In genomic region chr3:5162102-5162501, GRCh38 we compare ENCODE assay signal across 1 cellular context.
TF ChIP-seq lines count a peak whose summit lies in the region.

No MANE protein-coding gene starts in this region.

TF ChIP-seq in HepG2, 621 proteins besides CTCF, POLR2A, EP300 and RAD21 (continued from another document):
- TF ChIP-seq CEBPZ (IDR thresholded peaks at IDR 0.05; ENCODE audit: low read length) (no peak), HNF1A (IDR thresholded peaks at IDR 0.05; ENCODE audit: low read depth) (no peak), HNF1A (CRISPR knock-in tag; IDR thresholded peaks at IDR 0.05; ENCODE audit: borderline replicate concordance) (no peak), NR2C2 (CRISPR knock-in tag; IDR thresholded peaks at IDR 0.05; ENCODE audit: borderline replicate concordance) (no peak), HOMEZ (CRISPR knock-in tag; IDR thresholded peaks at IDR 0.05; ENCODE audit: low read depth) (no peak), EED (CRISPR knock-in tag; IDR thresholded peaks at IDR 0.05) (no peak), ZNF550 (CRISPR knock-in tag; IDR thresholded peaks at IDR 0.05; ENCODE audit: borderline replicate concordance) (no peak), NCOA1 (CRISPR knock-in tag; IDR thresholded peaks at IDR 0.05) (no peak), PRDM4 (CRISPR knock-in tag; IDR thresholded peaks at IDR 0.05; ENCODE audit: borderline replicate concordance) (no peak), ZNF275 (CRISPR knock-in tag; IDR thresholded peaks at IDR 0.05; ENCODE audit: borderline replicate concordance) (no peak), ZNF512B (CRISPR knock-in tag; IDR thresholded peaks at IDR 0.05; ENCODE audit: borderline replicate concordance) (no peak), MEIS2 (CRISPR knock-in tag; IDR thresholded peaks at IDR 0.05) (no peak), BCL3 (CRISPR knock-in tag; IDR thresholded peaks at IDR 0.05) (no peak), ZNF264 (CRISPR knock-in tag; IDR thresholded peaks at IDR 0.05) (no peak)
